8 cellular contexts compared by ENCODE assay signal in genomic region chr15:45634442-45635190, GRCh38. TPM values are rescaled to one million over a fixed set of nuclear protein-coding genes. Genes with fewer than 3 reads are reported as not detected.
DNase-seq lines count a peak whose midpoint lies in the region; ATAC-seq and TF ChIP-seq lines count a peak whose summit lies in the region.

Gene SQOR, plus strand, starts transcription at chr15:45635029. Its CDS starts 23,895 bp downstream, at chr15:45658924.

- H3K27me3 ChIP-seq in RWPE2 (ENCODE audit: insufficient read depth, poor library complexity, severe bottlenecking) (no peaks in the 10 kb centered on the region), upper lobe of left lung (no peaks in the 10 kb centered on the region)

- TF ChIP-seq CTCF in RWPE2 (IDR thresholded peaks at IDR 0.05; ENCODE audit: poor library complexity, severe bottlenecking) (no peak), upper lobe of left lung (IDR thresholded peaks at IDR 0.05) (no peak)

- ATAC-seq in GM19025 (IDR thresholded peaks at IDR 0.05; ENCODE audit: low read depth, unreplicated experiment) (peak; percentile 73), HG03196 (IDR thresholded peaks at IDR 0.05; ENCODE audit: unreplicated experiment) (peak; percentile 67), RWPE2 (ENCODE audit: low read depth) (peak; percentile 71), Right ventricle myocardium inferior (peak; percentile 90), upper lobe of left lung (ENCODE audit: low FRiP score in 2 of 2) (peak; percentile 91 to 95)

- peak in 1 of 4 donors; percentile 61 for TF ChIP-seq EP300 in upper lobe of left lung (IDR thresholded peaks at IDR 0.05)

- peaks cover 45% of the 10 kb centered on the region for H3K4me1 ChIP-seq in RWPE2 (ENCODE audit: insufficient read depth, poor library complexity, severe bottlenecking)
- peaks cover 32 to 44% (median 38%) of the 10 kb centered on the region in 4 donors for H3K4me1 ChIP-seq in upper lobe of left lung

- intact Hi-C loops in Right ventricle myocardium inferior (cut with DNase I) = no loop called here
- intact Hi-C loops in posterior cingulate gyrus (cut with DNase I) = no loop called here

- peak; percentile 38 to 95 (median 84) for TF ChIP-seq POLR2A in upper lobe of left lung (IDR thresholded peaks at IDR 0.05)

- peaks cover 22% of the 10 kb centered on the region for H3K36me3 ChIP-seq in RWPE2 (ENCODE audit: low read depth)
- no peaks in the 10 kb centered on the region for H3K36me3 ChIP-seq in upper lobe of left lung

- no peaks in the 10 kb centered on the region for H3K9me3 ChIP-seq in RWPE2 (ENCODE audit: severe bottlenecking)
- H3K9me3 ChIP-seq in upper lobe of left lung = no peaks in the 10 kb centered on the region

- peak within 1 kb of the TSS; percentile 72 for H3K4me3 ChIP-seq in RWPE2 (ENCODE audit: severe bottlenecking)
- H3K4me3 ChIP-seq in upper lobe of left lung = peak within 1 kb of the TSS; percentile 62 to 84 (median 72)

- H3K27ac ChIP-seq in RWPE2 (ENCODE audit: poor library complexity, severe bottlenecking) (peak within 1 kb of the TSS; percentile 100), upper lobe of left lung (peak within 1 kb of the TSS; percentile 95 to 98 (median 98))

- DNase-seq in Ammon's horn (ENCODE audit: low spot score) (peak; percentile 62), RWPE2 (ENCODE audit: low spot score) (peak; percentile 90), Right ventricle myocardium inferior (ENCODE audit: missing footprints) (peak; percentile 94), posterior cingulate gyrus (peak in 9 of 10 donors; percentile 19 to 89 (median 35)), upper lobe of left lung (peak; percentile 93 to 96)
- DNase-seq in activated naive CD4-positive, alpha-beta T cell treated with anti-CD3 and anti-CD28 coated beads, Interleukin-2, amount 50 U/mL, for 16 hours = peak; percentile 63

- WGBS in upper lobe of left lung, 2 donors = 3 to 11% methylated on average over 11 to 39 of the region's 53 CpGs

RNA-seq across cellular contexts. Expression of gene SQOR, which starts in this region (rescaled TPM):
- total RNA-seq in Right ventricle myocardium inferior = 21.5 TPM
- total RNA-seq in upper lobe of left lung = 100 to 1,000 TPM in 4 of 6 donors, 10 to 100 TPM in 2; 74.7 to 181 (median 110) TPM

Comparison
In these comparisons a context has a peak if more than half of its experiments do, and no peak if none do; other contexts are left out.
1. Peak in every context shown above with its lines: DNase-seq, ATAC-seq, H3K4me3 ChIP-seq and H3K27ac ChIP-seq.
2. DNase-seq: peak in every context shown above with its lines; median percentile 94 in upper lobe of left lung; 94 in Right ventricle myocardium inferior; 90 in RWPE2; 63 in activated naive CD4-positive, alpha-beta T cell treated with anti-CD3 and anti-CD28 coated beads, Interleukin-2, amount 50 U/mL, for 16 hours; 62 in Ammon's horn; 35 in posterior cingulate gyrus.